ENCODE assay signal across 10 cellular contexts in the genomic region with DNA sequence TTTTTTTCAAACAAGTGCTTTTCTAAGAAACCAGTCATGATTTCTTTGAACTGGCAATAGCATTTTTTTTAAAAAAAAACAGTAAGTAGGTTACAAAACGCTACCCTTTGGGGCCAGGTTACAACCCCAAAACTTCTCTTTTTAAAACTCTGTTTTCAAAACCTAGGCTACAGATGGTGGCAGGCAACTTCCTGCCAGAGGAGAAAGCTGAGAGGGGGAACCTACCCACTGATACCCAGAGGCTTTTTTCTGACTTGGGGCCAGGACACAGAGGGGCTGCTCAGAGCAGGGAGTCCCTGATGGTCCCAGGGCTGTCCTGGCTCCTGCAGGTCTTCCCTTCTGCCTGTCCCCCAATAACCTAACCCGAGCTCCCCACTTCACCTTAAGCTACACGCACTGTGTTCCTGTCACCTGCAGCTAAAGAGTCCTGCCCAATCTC. TPM values are rescaled to one million over a fixed set of nuclear protein-coding genes. Genes with fewer than 3 reads are reported as not detected.
A peak's percentile ranks its signal among the peaks of the same experiment; 100 is the strongest.
DNase-seq lines count a peak whose midpoint lies in the region; ATAC-seq, FAIRE-seq and TF ChIP-seq lines count a peak whose summit lies in the region.
"Had no signal": no experiment of that assay in that cellular context is flagged by ENCODE, and none has a peak within 500 bp of the region (broad histone marks: within the 10 kb centered on the region; RNA-seq: fewer than 3 reads in every experiment).

No MANE protein-coding gene starts in this region.

- no peak for TF ChIP-seq CTCF in Panc1 (IDR thresholded peaks at IDR 0.05)

- no peak for DNase-seq in Panc1 (ENCODE audit: low read depth, low spot score)
- DNase-seq in small intestine, result peak; percentile 55
- DNase-seq in HK-2 (ENCODE audit: unreplicated experiment), result no peak
- DNase-seq: NCI-H446 had no signal

- CTCF ChIA-PET in Panc1 (lab: Charles Lee), result interaction anchor here (0.6 kb wide), 1 partner anchor 210 kb away, joined by 5 read pairs; no protein-coding TSS in a partner anchor

- peak overlapping the region; percentile 82 for H3K27ac ChIP-seq in Panc1 (ENCODE audit: low read length)
- H3K27ac ChIP-seq in small intestine (ENCODE audit: low read depth in 1 of 2, low read length in 1 of 2), result peak overlapping the region; percentile 52 to 88

- in situ Hi-C loops in Panc1 (cut with HindIII; ENCODE audit: low pct_unique_long_range_greater_than_20kb, low sequenced_read_pairs), result no loop called here

- WGBS in small intestine, 3 donors, result 62 to 85% (median 65%) methylated on average over 3 of the region's 3 CpGs

- peak overlapping the region; percentile 90 for H3K27ac Mint-ChIP-seq in activated naive CD8-positive, alpha-beta T cell

- POLR2A ChIA-PET in Panc1 (lab: Charles Lee), result no interaction called here

- FAIRE-seq in small intestine (lab: Jason Lieb, UNC), result no peak

- H3K27me3 ChIP-seq in Panc1 (ENCODE audit: control insufficient read depth, insufficient read depth, low read length) (no peaks in the 10 kb centered on the region), small intestine (ENCODE audit: control insufficient read depth in 2 of 2, insufficient read depth in 2 of 2, low read length in 2 of 2) (no peaks in the 10 kb centered on the region)

- peaks cover 8% of the 10 kb centered on the region; the same call in 1 of the 2 replicates for H3K9me3 ChIP-seq in Panc1 (ENCODE audit: control insufficient read depth, insufficient read depth, low read depth, low read length)
- no peaks in the 10 kb centered on the region for H3K9me3 ChIP-seq in small intestine (ENCODE audit: control insufficient read depth, low read depth)

- peak; percentile 39 for ATAC-seq in GM18502 (IDR thresholded peaks at IDR 0.05; ENCODE audit: poor library complexity, unreplicated experiment)
- no peak for ATAC-seq in Panc1
- no peak for ATAC-seq in GM18861 (IDR thresholded peaks at IDR 0.05; ENCODE audit: unreplicated experiment)
- no peak for ATAC-seq in GM21825 (IDR thresholded peaks at IDR 0.05; ENCODE audit: unreplicated experiment)
- no peak for ATAC-seq in GM19397 (IDR thresholded peaks at IDR 0.05; ENCODE audit: unreplicated experiment)

- no peaks in the 10 kb centered on the region for H3K27me3 Mint-ChIP-seq in activated naive CD8-positive, alpha-beta T cell
- H3K27me3 Mint-ChIP-seq: brain had no signal

- no peaks in the 10 kb centered on the region for H3K36me3 ChIP-seq in Panc1 (ENCODE audit: control insufficient read depth, insufficient read depth, low read length)
- no peaks in the 10 kb centered on the region for H3K36me3 ChIP-seq in small intestine (ENCODE audit: control insufficient read depth in 2 of 2, insufficient read depth in 2 of 2, low read length in 2 of 2)

- H3K36me3 Mint-ChIP-seq in activated naive CD8-positive, alpha-beta T cell, result peaks cover 9% of the 10 kb centered on the region

- H3K4me1 Mint-ChIP-seq in activated naive CD8-positive, alpha-beta T cell (ENCODE audit: low read depth), result peaks cover 79% of the 10 kb centered on the region

- peak overlapping the region; percentile 79 for H3K4me3 Mint-ChIP-seq in activated naive CD8-positive, alpha-beta T cell

- intact Hi-C loops in Panc1 (cut with micrococcal nuclease; ENCODE audit: unreplicated experiment), result no loop called here

- H3K4me1 ChIP-seq in Panc1 (ENCODE audit: control insufficient read depth, insufficient read depth, low read length) (peaks cover 53% of the 10 kb centered on the region), small intestine (ENCODE audit: control insufficient read depth in 2 of 2, insufficient read depth in 1 of 2, low read depth in 1 of 2, low read length in 1 of 2) (peaks cover 0 to 2% of the 10 kb centered on the region in 2 donors)

- no peak overlapping the region for H3K4me3 ChIP-seq in Panc1 (ENCODE audit: low read depth in 2 of 2, low read length in 2 of 2)
- no peak overlapping the region for H3K4me3 ChIP-seq in small intestine (ENCODE audit: low read depth in 1 of 2, low read length in 2 of 2)

- H3K9me3 Mint-ChIP-seq in activated naive CD8-positive, alpha-beta T cell (ENCODE audit: low read depth), result peaks cover 7% of the 10 kb centered on the region

- BruUV-seq in Panc1 (replicated peaks; lab: Mats Ljungman, UMichigan), result no TSS peak

RNA-seq across cellular contexts. Expression of a gene that starts 6.9 kb away (rescaled TPM):
- 28.9 TPM for total RNA-seq in Panc1 (2021; ENCODE audit: unreplicated experiment)
- polyA plus RNA-seq in Panc1 (2012; ENCODE audit: insufficient read length), result 24.2 TPM
- polyA plus RNA-seq in small intestine, result 10 to 100 TPM; 11.2 to 18.1 (median 16.8) TPM

RNA-seq across cellular contexts. Expression of a gene that starts 55.7 kb away (rescaled TPM):
- 5.7 TPM for total RNA-seq in Panc1 (2021; ENCODE audit: unreplicated experiment)
- polyA plus RNA-seq in Panc1 (2012; ENCODE audit: insufficient read length), result 5.5 TPM
- polyA plus RNA-seq in small intestine, result 1 to 10 TPM; 2.2 to 9.1 (median 8.4) TPM

RNA-seq across cellular contexts. Expression of a gene that starts 55.9 kb away (rescaled TPM):
- total RNA-seq in Panc1 (2021; ENCODE audit: unreplicated experiment), result 40.8 TPM
- polyA plus RNA-seq in Panc1 (2012; ENCODE audit: insufficient read length), result 22.0 TPM
- polyA plus RNA-seq in small intestine, result 10 to 100 TPM; 11.2 to 15.4 (median 13.1) TPM
